Comparison of ENCODE assay signal across 12 cellular contexts in genomic region chr2:161425966-161426365, GRCh38. TPM values are rescaled to one million over a fixed set of nuclear protein-coding genes. Genes with fewer than 3 reads are reported as not detected.
"Had no signal": no experiment of that assay in that cellular context is flagged by ENCODE, and none has a peak within 500 bp of the region (broad histone marks: within the 10 kb centered on the region; RNA-seq: fewer than 3 reads in every experiment).

No MANE protein-coding gene starts in this region.

- H3K27ac ChIP-seq: breast epithelium, coronary artery, tibial nerve, uterus had no signal

- H3K27ac Mint-ChIP-seq: activated CD8-positive, alpha-beta T cell treated with anti-CD3 and anti-CD28 coated beads for 36 hours had no signal

- ATAC-seq: activated CD8-positive, alpha-beta T cell treated with anti-CD3 and anti-CD28 coated beads for 36 hours; mucosa of descending colon had no signal

- DNase-seq: activated CD4-positive, CD25-positive, alpha-beta regulatory T cell; activated CD8-positive, alpha-beta T cell treated with anti-CD3 and anti-CD28 coated beads for 36 hours; aorta; naive B cell; nucleus accumbens; T-helper 9 cell; uterus had no signal

- H3K9me3 Mint-ChIP-seq: activated CD8-positive, alpha-beta T cell treated with anti-CD3 and anti-CD28 coated beads for 36 hours had no signal

RNA-seq across cellular contexts. Expression of gene TBR1, which starts 9.9 kb away (rescaled TPM):
- total RNA-seq: activated CD8-positive, alpha-beta T cell treated with anti-CD3 and anti-CD28 coated beads for 36 hours; aorta; mucosa of descending colon; subcutaneous adipose tissue; tibial nerve; uterus had no signal
